23 cellular contexts compared by ENCODE assay signal in the genomic region with DNA sequence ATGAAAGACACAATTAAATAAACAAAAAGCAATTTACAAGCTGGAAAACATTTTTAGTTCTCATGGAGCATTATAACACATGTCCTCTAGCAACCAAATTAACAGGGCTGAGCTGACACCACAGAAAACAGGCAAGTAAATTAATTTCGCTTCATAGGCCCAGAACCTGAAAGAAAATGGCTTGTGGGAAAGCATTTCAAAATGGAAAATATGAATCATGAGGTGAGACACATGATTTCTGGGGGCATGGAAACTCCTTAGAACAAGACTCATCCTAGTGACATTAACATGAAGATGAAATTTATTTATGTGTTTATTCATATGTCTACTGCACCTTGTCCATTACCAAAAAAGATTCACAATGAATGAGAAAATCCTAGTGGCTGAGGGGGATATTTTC. TPM values are rescaled to one million over a fixed set of nuclear protein-coding genes. Genes with fewer than 3 reads are reported as not detected.
A peak's percentile ranks its signal among the peaks of the same experiment; 100 is the strongest.
DNase-seq lines count a peak whose midpoint lies in the region; ATAC-seq lines count a peak whose summit lies in the region.
"Had no signal": no experiment of that assay in that cellular context is flagged by ENCODE, and none has a peak within 500 bp of the region (broad histone marks: within the 10 kb centered on the region; RNA-seq: fewer than 3 reads in every experiment).

No MANE protein-coding gene starts in this region.

- DNase-seq in activated T-cell treated with anti-CD3 and anti-CD28 coated beads, Interleukin-2, amount 50 U/mL, for 72 hours, result no peak
- no peak for DNase-seq in activated T-cell treated with anti-CD3 and anti-CD28 coated beads, Interleukin-2, amount 50 U/mL, for 48 hours
- peak; percentile 42 for DNase-seq in M059J (ENCODE audit: low read depth)
- DNase-seq in stimulated activated effector memory CD8-positive, alpha-beta T cell treated with anti-CD3 and anti-CD28 coated beads, Interleukin-12 subunit alpha, Interleukin-12 subunit beta, amount 100 ng/mL, for 72 hours (ENCODE audit: low spot score in 2 of 2), result no peak
- DNase-seq in NCI-H345 (lab: John Stamatoyannopoulos, UW), result no peak
- DNase-seq in aorta, result no peak
- DNase-seq: C1 segment of cervical spinal cord; CD4-positive, alpha-beta memory T cell; COR-L47; H9; HFFc6; IMR-90; KG1; NCI-H1048; NCI-H1417; NCI-H1694; NCI-H2029 treated with DMSO at 0.1 percent for 48 hours; NCI-H2227 treated with DMSO at 0.1 percent for 48 hours; NCI-H510A; SHP77 had no signal

- H3K4me1 ChIP-seq in aorta (ENCODE audit: control insufficient read depth in 1 of 2, insufficient read depth in 2 of 2, low read length in 2 of 2), result no peaks in the 10 kb centered on the region

- peaks cover 6% of the 10 kb centered on the region for H3K27me3 Mint-ChIP-seq in activated T-cell treated with anti-CD3 and anti-CD28 coated beads, Interleukin-2, amount 50 U/mL, for 72 hours (ENCODE audit: low read depth)
- peaks cover 3% of the 10 kb centered on the region for H3K27me3 Mint-ChIP-seq in activated T-helper 17 cell treated with anti-CD3 and anti-CD28 coated beads, Interleukin-2, amount 50 U/mL, for 72 hours

- peaks cover 30% of the 10 kb centered on the region for H3K4me1 Mint-ChIP-seq in activated T-cell treated with anti-CD3 and anti-CD28 coated beads, Interleukin-2, amount 50 U/mL, for 72 hours (ENCODE audit: low read depth)
- no peaks in the 10 kb centered on the region for H3K4me1 Mint-ChIP-seq in activated T-helper 17 cell treated with anti-CD3 and anti-CD28 coated beads, Interleukin-2, amount 50 U/mL, for 72 hours
- H3K4me1 Mint-ChIP-seq in stimulated activated effector memory CD8-positive, alpha-beta T cell treated with anti-CD3 and anti-CD28 coated beads, Interleukin-12 subunit alpha, Interleukin-12 subunit beta, amount 100 ng/mL, for 72 hours, result peaks cover 19% of the 10 kb centered on the region
- H3K4me1 Mint-ChIP-seq: CD4-positive, alpha-beta memory T cell had no signal

- no peaks in the 10 kb centered on the region for H3K9me3 Mint-ChIP-seq in activated T-cell treated with anti-CD3 and anti-CD28 coated beads, Interleukin-2, amount 50 U/mL, for 72 hours
- no peaks in the 10 kb centered on the region for H3K9me3 Mint-ChIP-seq in activated T-helper 17 cell treated with anti-CD3 and anti-CD28 coated beads, Interleukin-2, amount 50 U/mL, for 72 hours
- no peaks in the 10 kb centered on the region for H3K9me3 Mint-ChIP-seq in stimulated activated effector memory CD8-positive, alpha-beta T cell treated with anti-CD3 and anti-CD28 coated beads, Interleukin-12 subunit alpha, Interleukin-12 subunit beta, amount 100 ng/mL, for 72 hours
- H3K9me3 Mint-ChIP-seq: H9, HFFc6 had no signal

- ATAC-seq in activated T-cell treated with anti-CD3 and anti-CD28 coated beads, Interleukin-2, amount 50 U/mL, for 72 hours (replicated peaks in 1 of 2), result peak; percentile 48 to 51
- ATAC-seq in activated T-helper 17 cell treated with anti-CD3 and anti-CD28 coated beads, Interleukin-2, amount 50 U/mL, for 72 hours (replicated peaks), result peak; percentile 23
- ATAC-seq in stimulated activated effector memory CD8-positive, alpha-beta T cell treated with anti-CD3 and anti-CD28 coated beads, Interleukin-12 subunit alpha, Interleukin-12 subunit beta, amount 100 ng/mL, for 72 hours, result no peak
- ATAC-seq in HG03039 (IDR thresholded peaks at IDR 0.05; ENCODE audit: unreplicated experiment) (no peak), aorta (ENCODE audit: low FRiP score) (no peak)

- H3K4me3 Mint-ChIP-seq in activated T-cell treated with anti-CD3 and anti-CD28 coated beads, Interleukin-2, amount 50 U/mL, for 72 hours, result no peak overlapping the region
- no peak overlapping the region for H3K4me3 Mint-ChIP-seq in activated T-helper 17 cell treated with anti-CD3 and anti-CD28 coated beads, Interleukin-2, amount 50 U/mL, for 72 hours
- no peak overlapping the region for H3K4me3 Mint-ChIP-seq in stimulated activated effector memory CD8-positive, alpha-beta T cell treated with anti-CD3 and anti-CD28 coated beads, Interleukin-12 subunit alpha, Interleukin-12 subunit beta, amount 100 ng/mL, for 72 hours
- H3K4me3 Mint-ChIP-seq: CD4-positive, alpha-beta memory T cell; H9; HFFc6 had no signal

- no peaks in the 10 kb centered on the region for H3K36me3 Mint-ChIP-seq in activated T-cell treated with anti-CD3 and anti-CD28 coated beads, Interleukin-2, amount 50 U/mL, for 72 hours (ENCODE audit: insufficient read depth in 2 of 2)
- no peaks in the 10 kb centered on the region for H3K36me3 Mint-ChIP-seq in activated T-helper 17 cell treated with anti-CD3 and anti-CD28 coated beads, Interleukin-2, amount 50 U/mL, for 72 hours (ENCODE audit: low read depth)
- no peaks in the 10 kb centered on the region for H3K36me3 Mint-ChIP-seq in stimulated activated effector memory CD8-positive, alpha-beta T cell treated with anti-CD3 and anti-CD28 coated beads, Interleukin-12 subunit alpha, Interleukin-12 subunit beta, amount 100 ng/mL, for 72 hours
- H3K36me3 Mint-ChIP-seq: CD4-positive, alpha-beta memory T cell had no signal

- H3K27me3 ChIP-seq in aorta (ENCODE audit: control insufficient read depth in 1 of 2, insufficient read depth in 2 of 2, low read length in 1 of 2), result no peaks in the 10 kb centered on the region

- no peak overlapping the region for H3K27ac ChIP-seq in aorta (ENCODE audit: low read depth in 1 of 2, low read length in 2 of 2)
- H3K27ac ChIP-seq: RWPE1 had no signal

- intact Hi-C loops in aorta (cut with DNase I), result no loop called here

- WGBS in aorta, 2 donors, result 97 to 100% methylated on average over 1 of the region's 1 CpG

- no peaks in the 10 kb centered on the region for H3K36me3 ChIP-seq in aorta (ENCODE audit: control insufficient read depth in 1 of 2, insufficient read depth in 2 of 2, low read length in 1 of 2)

- no peaks in the 10 kb centered on the region for H3K9me3 ChIP-seq in aorta (ENCODE audit: control insufficient read depth, low read length)

- H3K27ac Mint-ChIP-seq in activated T-cell treated with anti-CD3 and anti-CD28 coated beads, Interleukin-2, amount 50 U/mL, for 72 hours, result peak overlapping the region; percentile 80
- no peak overlapping the region for H3K27ac Mint-ChIP-seq in activated T-helper 17 cell treated with anti-CD3 and anti-CD28 coated beads, Interleukin-2, amount 50 U/mL, for 72 hours
- H3K27ac Mint-ChIP-seq in stimulated activated effector memory CD8-positive, alpha-beta T cell treated with anti-CD3 and anti-CD28 coated beads, Interleukin-12 subunit alpha, Interleukin-12 subunit beta, amount 100 ng/mL, for 72 hours, result peak overlapping the region; percentile 17
- H3K27ac Mint-ChIP-seq: CD4-positive, alpha-beta memory T cell; H9; HFFc6 had no signal

- no peak overlapping the region for H3K4me3 ChIP-seq in aorta (ENCODE audit: low read length in 2 of 2)

RNA-seq across cellular contexts. Expression of a gene that starts 25.1 kb away (rescaled TPM):
- under 1 TPM; 0.12 to 0.39 TPM for total RNA-seq in activated T-cell treated with anti-CD3 and anti-CD28 coated beads, Interleukin-2, amount 50 U/mL, for 72 hours
- total RNA-seq in M059J (2014; rRNA removed; shearing (Covaris generic)), result 5.8 and 5.9 TPM in 2 replicates
- under 1 TPM in 1 of 2 donors, not detected in 1; 0.11 TPM for total RNA-seq in activated T-helper 17 cell treated with anti-CD3 and anti-CD28 coated beads, Interleukin-2, amount 50 U/mL, for 72 hours
- total RNA-seq in aorta, result 10 to 100 TPM; 24.9 to 25.5 TPM
- 10 to 100 TPM in 1 of 2 donors, 1 to 10 TPM in 1; 5.3 to 18.1 TPM for polyA plus RNA-seq in aorta
- polyA plus RNA-seq: CD4-positive, alpha-beta memory T cell had no signal

Comparison
In these comparisons a context has a peak if more than half of its experiments do, and no peak if none do; other contexts are left out.
1. ATAC-seq: peak in activated T-cell treated with anti-CD3 and anti-CD28 coated beads, Interleukin-2, amount 50 U/mL, for 72 hours (2 of 2) and activated T-helper 17 cell treated with anti-CD3 and anti-CD28 coated beads, Interleukin-2, amount 50 U/mL, for 72 hours (single experiment); none in stimulated activated effector memory CD8-positive, alpha-beta T cell treated with anti-CD3 and anti-CD28 coated beads, Interleukin-12 subunit alpha, Interleukin-12 subunit beta, amount 100 ng/mL, for 72 hours (single experiment), HG03039 (single experiment) and aorta (single experiment).